In the genomic region with DNA sequence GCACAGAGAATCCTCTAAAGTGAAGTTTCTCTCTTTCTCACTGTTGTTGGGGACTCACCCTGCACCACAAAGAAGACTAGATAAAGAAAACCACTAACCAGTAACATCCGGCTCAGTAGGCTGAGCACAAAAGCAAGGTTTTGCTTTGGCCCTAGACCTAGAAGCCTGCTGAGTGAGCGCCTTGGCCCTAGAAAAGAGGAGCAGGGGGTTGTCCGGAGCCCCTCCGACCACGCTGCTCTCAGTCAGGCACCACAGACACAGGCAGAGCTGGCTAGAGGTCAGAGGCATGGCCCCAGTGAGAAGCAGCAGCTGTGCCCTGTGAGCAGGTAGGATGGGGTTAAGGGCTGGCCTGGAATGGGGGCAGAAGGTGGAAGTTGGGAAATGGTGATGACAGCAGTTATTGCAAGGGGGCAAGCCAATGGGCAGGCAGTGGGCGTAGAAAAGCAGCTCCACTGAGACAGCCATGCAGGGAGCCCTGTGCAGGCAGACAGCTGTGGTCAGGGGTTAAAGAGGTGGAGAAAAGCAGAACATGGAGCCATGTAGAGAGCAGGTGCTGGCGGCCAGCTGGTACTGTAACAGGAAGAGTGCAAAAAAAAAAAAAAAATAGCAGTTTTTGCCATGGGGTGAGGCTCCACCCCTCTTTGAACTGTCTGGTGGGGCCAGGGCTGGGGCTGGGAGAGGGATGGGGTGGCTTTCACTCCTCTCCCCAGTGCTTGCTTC, we compare ENCODE assay signal across 8 cellular contexts. TPM values are rescaled to one million over a fixed set of nuclear protein-coding genes. Genes with fewer than 3 reads are reported as not detected.
DNase-seq lines count a peak whose midpoint lies in the region; ATAC-seq, FAIRE-seq and TF ChIP-seq lines count a peak whose summit lies in the region.

No MANE protein-coding gene starts in this region.

- intact Hi-C loops in Right ventricle myocardium superior (cut with DNase I) (no loop called here), GM12878 (cut with micrococcal nuclease; ENCODE audit: unreplicated experiment) (loop anchor here (1.0 kb wide), 2 partner anchors 22 to 188 kb away; no protein-coding TSS in a partner anchor)

- no peak; the same call in 1 of the 2 replicates for TF ChIP-seq POLR2A in GM12878 (IDR thresholded peaks at IDR 0.05; ENCODE audit: low read depth, low read length)

- SMC1A ChIA-PET in GM12878 (lab: Charles Lee; ENCODE audit: uncharacterized antibody, unreplicated experiment) = interaction anchor here (0.9 to 8.8 kb wide), 10 partner anchors 14 to 251 kb away, joined by 3 to 143 read pairs (median 5); a partner anchor contains a TSS

- BruUV-seq in GM12878 (replicated peaks; lab: Mats Ljungman, UMichigan) = no TSS peak

- no peak for DNase-seq in Right ventricle myocardium superior
- DNase-seq in right atrium auricular region (ENCODE audit: low spot score) = no peak
- DNase-seq in SKM-1 (lab: John Stamatoyannopoulos, UW; ENCODE audit: unreplicated experiment) = peak; percentile 94
- DNase-seq in GM12878 (ENCODE audit: low read depth, low spot score) = no peak
- peak; percentile 54 for DNase-seq in stimulated activated CD4-positive, alpha-beta T cell treated with anti-CD3 and anti-CD28 coated beads, Interleukin-4, amount 100 ng/mL, for 24 hours
- no peak for DNase-seq in epidermal melanocyte (ENCODE audit: insufficient read length, low spot score)
- DNase-seq in anterior cingulate cortex (lab: John Stamatoyannopoulos, UW) = no peak

- H3K36me3 ChIP-seq in right atrium auricular region (no peaks in the 10 kb centered on the region), GM12878 (ENCODE audit: control insufficient read depth in 2 of 2, insufficient read depth in 2 of 2, low read length in 1 of 2) (no peaks in the 10 kb centered on the region)

- in situ Hi-C loops in GM12878 (cut with MboI) = no loop called here

- TF ChIP-seq EP300 in GM12878 (IDR thresholded peaks at IDR 0.05; ENCODE audit: borderline replicate concordance in 1 of 2, control insufficient read depth in 1 of 2, low read depth in 2 of 2, low read length in 2 of 2) = peak; percentile 16 to 54; a peak in 2 of 4 replicates

- no peak for FAIRE-seq in GM12878 (lab: Jason Lieb, UNC)

- POLR2A ChIA-PET in GM12878 (lab: Charles Lee) = interaction anchor here (0.7 to 4.1 kb wide), 3 partner anchors 21 to 193 kb away, joined by 3 to 39 read pairs (median 3); no protein-coding TSS in a partner anchor

- H3K4me2 ChIP-seq in GM12878 (ENCODE audit: control insufficient read depth, insufficient read depth) = peak overlapping the region; percentile 97

- no peaks in the 10 kb centered on the region for H3K9me3 ChIP-seq in right atrium auricular region
- H3K9me3 ChIP-seq in GM12878 (replicated peaks; ENCODE audit: control insufficient read depth, insufficient read depth, low read length) = no peaks in the 10 kb centered on the region

- peak overlapping the region; percentile 86 for H2AFZ ChIP-seq in GM12878 (ENCODE audit: control insufficient read depth, low read depth, low read length)

- no peaks in the 10 kb centered on the region for H3K27me3 ChIP-seq in right atrium auricular region
- no peaks in the 10 kb centered on the region for H3K27me3 ChIP-seq in GM12878 (replicated peaks in 1 of 2; ENCODE audit: control insufficient read depth in 2 of 2, insufficient read depth in 2 of 2, low read length in 1 of 2)

- ATAC-seq in Right ventricle myocardium superior (ENCODE audit: poor library complexity) (peak; percentile 39), HG03103 (IDR thresholded peaks at IDR 0.05; ENCODE audit: low read depth, unreplicated experiment) (peak; percentile 81), GM12878 (peak; percentile 88)

- no peak overlapping the region for H3K27ac ChIP-seq in right atrium auricular region
- H3K27ac ChIP-seq in GM12878 (ENCODE audit: control insufficient read depth, insufficient read depth) = peak overlapping the region; percentile 82

- H3K9ac ChIP-seq in GM12878 (ENCODE audit: control insufficient read depth, insufficient read depth, low read length) = peak overlapping the region; percentile 71

- RAD21 ChIA-PET in GM12878 (lab: Charles Lee; ENCODE audit: unreplicated experiment) = interaction anchor here (0.8 to 6.6 kb wide), 11 partner anchors 12 to 1993 kb away, joined by 3 to 132 read pairs (median 4); no protein-coding TSS in a partner anchor

- CTCF ChIA-PET in GM12878 (lab: Yijun Ruan, JAX) = interaction anchor here (0.8 to 10.4 kb wide), 16 partner anchors 9 to 386 kb away, joined by 3 to 189 read pairs (median 4); no protein-coding TSS in a partner anchor

- no peaks in the 10 kb centered on the region for H3K79me2 ChIP-seq in GM12878 (ENCODE audit: control insufficient read depth, insufficient read depth, low read length)

- TF ChIP-seq RAD21 in GM12878 (IDR thresholded peaks at IDR 0.05; ENCODE audit: insufficient read depth, low read depth, low read length) = 0 out of 2 replicates have a peak, but pooled peaks have one; percentile 3

- no peaks in the 10 kb centered on the region for H4K20me1 ChIP-seq in GM12878 (ENCODE audit: control insufficient read depth, insufficient read depth)

- TF ChIP-seq CTCF in right atrium auricular region (IDR thresholded peaks at IDR 0.05) (no peak), GM12878 (IDR thresholded peaks at IDR 0.05 in 2 of 3, conservative IDR thresholded peaks at IDR 0.05 in 1 of 3; ENCODE audit: control insufficient read depth in 2 of 3, extremely low read depth in 1 of 3, insufficient read depth in 1 of 3, low read depth in 3 of 3, low read length in 3 of 3) (no peak)

- H3K4me1 ChIP-seq in right atrium auricular region (peaks cover 0 to 4% of the 10 kb centered on the region in 2 donors), GM12878 (ENCODE audit: control insufficient read depth, insufficient read depth, low read length) (peaks cover 35% of the 10 kb centered on the region)

- H3K4me3 ChIP-seq in right atrium auricular region = no peak overlapping the region
- H3K4me3 ChIP-seq in GM12878 = peak overlapping the region; percentile 49; the same call in 1 of the 2 replicates

- WGBS in GM12878 (ENCODE audit: insufficient coverage, insufficient replicate concordance, low lambda C conversion rate, missing lambda C conversion rate) = 2% methylated on average over 7 of the region's 7 CpGs

TF ChIP-seq in GM12878, 131 proteins besides CTCF, POLR2A, EP300 and RAD21 (continues in another document):
- no peak for TF ChIP-seq CBX3 (IDR thresholded peaks at IDR 0.05; ENCODE audit: borderline replicate concordance, low read depth)
- TF ChIP-seq, protein P1, sequence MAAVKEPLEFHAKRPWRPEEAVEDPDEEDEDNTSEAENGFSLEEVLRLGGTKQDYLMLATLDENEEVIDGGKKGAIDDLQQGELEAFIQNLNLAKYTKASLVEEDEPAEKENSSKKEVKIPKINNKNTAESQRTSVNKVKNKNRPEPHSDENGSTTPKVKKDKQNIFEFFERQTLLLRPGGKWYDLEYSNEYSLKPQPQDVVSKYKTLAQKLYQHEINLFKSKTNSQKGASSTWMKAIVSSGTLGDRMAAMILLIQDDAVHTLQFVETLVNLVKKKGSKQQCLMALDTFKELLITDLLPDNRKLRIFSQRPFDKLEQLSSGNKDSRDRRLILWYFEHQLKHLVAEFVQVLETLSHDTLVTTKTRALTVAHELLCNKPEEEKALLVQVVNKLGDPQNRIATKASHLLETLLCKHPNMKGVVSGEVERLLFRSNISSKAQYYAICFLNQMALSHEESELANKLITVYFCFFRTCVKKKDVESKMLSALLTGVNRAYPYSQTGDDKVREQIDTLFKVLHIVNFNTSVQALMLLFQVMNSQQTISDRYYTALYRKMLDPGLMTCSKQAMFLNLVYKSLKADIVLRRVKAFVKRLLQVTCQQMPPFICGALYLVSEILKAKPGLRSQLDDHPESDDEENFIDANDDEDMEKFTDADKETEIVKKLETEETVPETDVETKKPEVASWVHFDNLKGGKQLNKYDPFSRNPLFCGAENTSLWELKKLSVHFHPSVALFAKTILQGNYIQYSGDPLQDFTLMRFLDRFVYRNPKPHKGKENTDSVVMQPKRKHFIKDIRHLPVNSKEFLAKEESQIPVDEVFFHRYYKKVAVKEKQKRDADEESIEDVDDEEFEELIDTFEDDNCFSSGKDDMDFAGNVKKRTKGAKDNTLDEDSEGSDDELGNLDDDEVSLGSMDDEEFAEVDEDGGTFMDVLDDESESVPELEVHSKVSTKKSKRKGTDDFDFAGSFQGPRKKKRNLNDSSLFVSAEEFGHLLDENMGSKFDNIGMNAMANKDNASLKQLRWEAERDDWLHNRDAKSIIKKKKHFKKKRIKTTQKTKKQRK (IDR thresholded peaks at IDR 0.05; ENCODE audit: low read depth, low read length) = no peak
- TF ChIP-seq POLR2AphosphoS2 (IDR thresholded peaks at IDR 0.05; ENCODE audit: low read depth, low read length) = no peak
- 0 out of 2 replicates have a peak, but pooled peaks have one; percentile 33 for TF ChIP-seq TBL1XR1 (IDR thresholded peaks at IDR 0.05; ENCODE audit: low read depth, low read length)
- TF ChIP-seq STAT1 (conservative IDR thresholded peaks at IDR 0.05) = no peak
- peak; percentile 77; the same call in 1 of the 2 replicates for TF ChIP-seq TCF3 (IDR thresholded peaks at IDR 0.05; ENCODE audit: borderline replicate concordance, insufficient read depth, low read depth, low read length)
- TF ChIP-seq BRCA1 (IDR thresholded peaks at IDR 0.05; ENCODE audit: low read depth, low read length) = no peak
- TF ChIP-seq SUZ12 (IDR thresholded peaks at IDR 0.05; ENCODE audit: unreplicated experiment) = no peak
- TF ChIP-seq KDM1A (IDR thresholded peaks at IDR 0.05; ENCODE audit: borderline replicate concordance) = no peak
- no peak for TF ChIP-seq NFXL1 (IDR thresholded peaks at IDR 0.05; ENCODE audit: borderline replicate concordance)

RNA-seq across cellular contexts. Expression of a gene that starts 36.9 kb away (rescaled TPM):
- 32.8 TPM for total RNA-seq in Right ventricle myocardium superior
- total RNA-seq in right atrium auricular region = 10 to 100 TPM; 11.4 to 23.9 TPM
- 1.7 and 2.2 TPM in 2 replicates for total RNA-seq in GM12878 (2013; cell fraction: nucleolus; rRNA removed)
- total RNA-seq in GM12878 (2014; rRNA removed) = 0.06 TPM in 1 of 2 replicates, not detected in the other
- 0.09 TPM in 1 of 2 replicates, not detected in the other for total RNA-seq in GM12878 (2014; rRNA removed; fragmentation: Illumina TruSeq; extraction: Trizol)
- total RNA-seq in GM12878 (2021) = not detected in 2 replicates
- 0.34 TPM for polyA plus RNA-seq in GM12878 (2011; ENCODE audit: low read depth)
- 0.67 and 1.3 TPM in 2 replicates for polyA plus RNA-seq in GM12878 (2011; rRNA removed)
- polyA plus RNA-seq in GM12878 (2011; cell fraction: cytosol; rRNA removed) = 0.38 and 0.81 TPM in 2 replicates
- 1.5 and 3.6 TPM in 2 replicates for polyA plus RNA-seq in GM12878 (2011; cell fraction: nucleus; rRNA removed)
- 0.70 and 0.80 TPM in 2 replicates for polyA plus RNA-seq in GM12878 (2012)
- polyA plus RNA-seq in GM12878 (2014; fragmentation: Illumina TruSeq; extraction: Trizol) = 0.10 and 0.26 TPM in 2 replicates
- polyA plus RNA-seq in GM12878 (2014; fragmentation: Nextera tagmentation; extraction: Ambion mirVana) = under 1 TPM; 0.06 to 0.09 TPM
- 0.10 TPM in 1 of 2 replicates, not detected in the other for polyA plus RNA-seq in GM12878 (2014; rRNA removed)
- under 1 TPM in 1 of 2 experiments, not detected in 1; 0.37 TPM for polyA plus RNA-seq in GM12878 (2016; fragmentation: Nextera tagmentation; extraction: Ambion mirVana)
- 2.6 and 2.7 TPM in 2 replicates for polyA minus RNA-seq in GM12878 (2011; rRNA and poly(A)+ RNA removed)
- polyA minus RNA-seq in GM12878 (2011; cell fraction: cytosol; rRNA and poly(A)+ RNA removed) = not detected in 2 replicates
- 0.96 and 1.7 TPM in 2 replicates for polyA minus RNA-seq in GM12878 (2011; cell fraction: nucleus; rRNA and poly(A)+ RNA removed)

Comparison
In these comparisons a context has a peak if more than half of its experiments do, and no peak if none do; other contexts are left out.
1. DNase-seq: peak in SKM-1 (single experiment) and stimulated activated CD4-positive, alpha-beta T cell treated with anti-CD3 and anti-CD28 coated beads, Interleukin-4, amount 100 ng/mL, for 24 hours (single experiment); none in Right ventricle myocardium superior (single experiment), right atrium auricular region (single experiment), GM12878 (single experiment), epidermal melanocyte (single experiment) and anterior cingulate cortex (0 of 58).
2. Peak in every context shown above with its lines, with median percentiles within 50 percentile points of each other: ATAC-seq.